Comparison of ENCODE assay signal across 16 cellular contexts in the genomic region with DNA sequence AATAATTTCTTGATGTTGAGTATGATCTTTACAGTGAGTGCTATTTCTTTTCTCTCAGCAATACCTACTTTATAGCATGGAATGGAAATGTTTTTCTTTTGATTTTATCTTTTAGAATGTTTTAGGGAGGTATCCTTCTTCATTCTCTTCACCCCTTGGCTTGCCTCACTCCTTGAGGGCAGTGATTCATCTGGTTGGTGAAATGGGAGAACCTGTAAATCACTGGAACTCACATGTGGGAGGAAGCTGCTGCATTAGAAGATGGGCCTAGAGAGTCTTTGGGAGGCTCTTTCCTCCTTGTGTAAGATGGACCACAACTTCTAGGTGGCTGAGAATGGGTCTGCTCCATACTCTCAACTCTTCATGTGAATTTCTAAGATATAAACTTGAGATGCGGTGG.
A peak's percentile ranks its signal among the peaks of the same experiment; 100 is the strongest.
DNase-seq lines count a peak whose midpoint lies in the region; ATAC-seq and TF ChIP-seq lines count a peak whose summit lies in the region.
"Had no signal": no experiment of that assay in that cellular context is flagged by ENCODE, and none has a peak within 500 bp of the region (broad histone marks: within the 10 kb centered on the region; RNA-seq: fewer than 3 reads in every experiment).

No MANE protein-coding gene starts in this region.

- no peaks in the 10 kb centered on the region for H3K79me2 ChIP-seq in mammary epithelial cell (ENCODE audit: insufficient read depth, low read length)

- no peak overlapping the region for H3K27ac ChIP-seq in mammary epithelial cell (ENCODE audit: insufficient read depth, low read depth, low read length)

- no peak for ATAC-seq in activated CD4-positive, CD25-positive, alpha-beta regulatory T cell treated with anti-CD3 and anti-CD28 coated beads, Interleukin-2, amount 50 U/mL, for 24 hours
- ATAC-seq: GM23338 had no signal

- 86% methylated on average over 1 of the region's 1 CpG for WGBS in mammary epithelial cell (ENCODE audit: low coverage, missing lambda C conversion rate)

- H2AFZ ChIP-seq in mammary epithelial cell (ENCODE audit: low read depth, low read length), result no peak overlapping the region
- H2AFZ ChIP-seq: GM23338 had no signal

- H3K36me3 ChIP-seq in mammary epithelial cell (ENCODE audit: insufficient read depth, low read length), result no peaks in the 10 kb centered on the region

- H3K4me3 ChIP-seq in mammary epithelial cell (replicated peaks in 1 of 3; ENCODE audit: insufficient read depth in 1 of 3, low read depth in 2 of 3, low read length in 3 of 3), result no peak overlapping the region
- H3K4me3 ChIP-seq: GM23338 had no signal

- H3K4me1 ChIP-seq in mammary epithelial cell (ENCODE audit: insufficient read depth, low read length), result no peaks in the 10 kb centered on the region

- no peak overlapping the region for H3K4me2 ChIP-seq in mammary epithelial cell (ENCODE audit: insufficient read depth, low read depth, low read length)
- H3K4me2 ChIP-seq: GM23338 had no signal

- in situ Hi-C loops in mammary epithelial cell (cut with MboI; ENCODE audit: low sequenced_read_pairs in 2 of 2), result no loop called here

- BruUV-seq in mammary epithelial cell (replicated peaks; lab: Mats Ljungman, UMichigan), result no TSS peak

- TF ChIP-seq CTCF in mammary epithelial cell (conservative IDR thresholded peaks at IDR 0.05 in 1 of 2, IDR thresholded peaks at IDR 0.05 in 1 of 2; ENCODE audit: extremely low read depth in 1 of 2, insufficient read depth in 1 of 2, low read depth in 1 of 2, low read length in 2 of 2), result no peak

- intact Hi-C loops in mammary epithelial cell (cut with micrococcal nuclease), result no loop called here

- H4K20me1 ChIP-seq in mammary epithelial cell (ENCODE audit: insufficient read depth, low read length), result no peaks in the 10 kb centered on the region

- peak; percentile 48 for DNase-seq in NCI-H226
- DNase-seq in RPMI7951 (ENCODE audit: low read depth), result peak; percentile 52
- peak; percentile 11 for DNase-seq in mammary epithelial cell
- DNase-seq in left kidney (ENCODE audit: low read depth, low spot score), result peak; percentile 18
- no peak for DNase-seq in SK-N-DZ (ENCODE audit: low spot score)
- DNase-seq in NCI-H524 treated with DMSO at 0.1 percent for 48 hours (lab: John Stamatoyannopoulos, UW), result no peak
- DNase-seq: C1 segment of cervical spinal cord; Calu3; CD4-positive, alpha-beta memory T cell; COR-L47; DMS53; DMS79 treated with DMSO at 0.1 percent for 48 hours; GF-D8; H9 had no signal

- no peak overlapping the region for H3K9ac ChIP-seq in mammary epithelial cell (ENCODE audit: insufficient read depth, low read length)

- no peaks in the 10 kb centered on the region for H3K9me3 ChIP-seq in mammary epithelial cell (replicated peaks; ENCODE audit: insufficient read depth, low read length)

- no peaks in the 10 kb centered on the region for H3K27me3 ChIP-seq in mammary epithelial cell (ENCODE audit: insufficient read depth, low read length)

- dilution Hi-C loops in mammary epithelial cell (cut with HindIII; ENCODE audit: low sequenced_read_pairs), result no loop called here

- CTCF ChIA-PET in mammary epithelial cell (lab: Charles Lee; ENCODE audit: low non-redundant PET), result no interaction called here

Comparison
In these comparisons a context has a peak if more than half of its experiments do, and no peak if none do; other contexts are left out.
1. DNase-seq: peak in NCI-H226 (single experiment), RPMI7951 (single experiment), mammary epithelial cell (single experiment) and left kidney (single experiment); none in SK-N-DZ (single experiment) and NCI-H524 treated with DMSO at 0.1 percent for 48 hours (single experiment).